In genomic region chr1:153610334-153611023, GRCh38 we compare ENCODE assay signal across 6 cellular contexts. TPM values are rescaled to one million over a fixed set of nuclear protein-coding genes. Genes with fewer than 3 reads are reported as not detected.
DNase-seq lines count a peak whose midpoint lies in the region; FAIRE-seq and TF ChIP-seq lines count a peak whose summit lies in the region.

No MANE protein-coding gene starts in this region.

- DNase-seq in H54 (ENCODE audit: insufficient read length, low spot score): peak; percentile 60
- peak in 1 of 2 donors; percentile 63 for DNase-seq in cardiac fibroblast (ENCODE audit: low read depth in 2 of 2)
- DNase-seq in ovary: peak in 1 of 5 donors; percentile 39
- no peak for DNase-seq in DMS 273 (lab: John Stamatoyannopoulos, UW; ENCODE audit: unreplicated experiment)
- no peak for DNase-seq in DMS114 treated with DMSO at 0.1 percent for 48 hours (lab: John Stamatoyannopoulos, UW; ENCODE audit: unreplicated experiment)
- DNase-seq in caudate nucleus (lab: John Stamatoyannopoulos, UW): no peak

- peak overlapping the region; percentile 8 to 77 for H3K4me3 ChIP-seq in cardiac fibroblast (replicated peaks in 1 of 2; ENCODE audit: low read depth in 2 of 2, low read length in 2 of 2)
- no peak overlapping the region for H3K4me3 ChIP-seq in ovary

- no peaks in the 10 kb centered on the region for H3K9me3 ChIP-seq in ovary

- H3K27me3 ChIP-seq in ovary: no peaks in the 10 kb centered on the region

- no peak for TF ChIP-seq EP300 in ovary (IDR thresholded peaks at IDR 0.05)

- 73 to 77% (median 74%) methylated on average over 10 of the region's 10 CpGs for WGBS in ovary, 3 donors

- peaks cover 27% of the 10 kb centered on the region for H3K4me1 ChIP-seq in ovary (ENCODE audit: insufficient read depth)

- TF ChIP-seq CTCF in cardiac fibroblast (IDR thresholded peaks at IDR 0.05; ENCODE audit: low read depth, low read length) (no peak), ovary (IDR thresholded peaks at IDR 0.05) (no peak)

- H3K36me3 ChIP-seq in ovary: no peaks in the 10 kb centered on the region

- peak overlapping the region; percentile 54 to 72 for H3K27ac ChIP-seq in ovary
- H3K27ac ChIP-seq in caudate nucleus (ENCODE audit: low read depth, low read length): no peak overlapping the region

- intact Hi-C loops in ovary (cut with DNase I): no loop called here

- TF ChIP-seq POLR2A in H54 (IDR thresholded peaks at IDR 0.05; ENCODE audit: low read depth, low read length) (no peak), ovary (IDR thresholded peaks at IDR 0.05) (no peak)

- no peak for FAIRE-seq in H54 (lab: Jason Lieb, UNC)

RNA-seq across cellular contexts. Expression of gene S100A16, which starts 2.5 kb away (rescaled TPM):
- total RNA-seq in ovary: 100 to 1,000 TPM in 2 of 7 donors, 10 to 100 TPM in 5; 40.7 to 110 (median 67.3) TPM
- polyA plus RNA-seq in ovary: 100 to 1,000 TPM; 117 to 200 TPM

RNA-seq across cellular contexts. Expression of gene S100A14, which starts 5.6 kb away (rescaled TPM):
- 10 to 100 TPM in 1 of 7 donors, 1 to 10 TPM in 4, not detected in 2; 1.3 to 19.8 (median 2.9) TPM for total RNA-seq in ovary
- under 1 TPM; 0.40 to 0.68 TPM for polyA plus RNA-seq in ovary

RNA-seq across cellular contexts. Expression of gene S100A13, which starts 16.8 kb away (rescaled TPM):
- 100 to 1,000 TPM in 4 of 7 donors, 10 to 100 TPM in 3; 73.2 to 263 (median 103) TPM for total RNA-seq in ovary
- 100 to 1,000 TPM; 179 to 560 TPM for polyA plus RNA-seq in ovary

RNA-seq across cellular contexts. Expression of gene S100A1, which starts 17.8 kb away (rescaled TPM):
- 10 to 100 TPM in 2 of 7 donors, 1 to 10 TPM in 3, under 1 TPM in 1, not detected in 1; 0.91 to 77.2 (median 4.8) TPM for total RNA-seq in ovary
- 1 to 10 TPM in 1 of 2 donors, under 1 TPM in 1; 0.97 to 1.2 TPM for polyA plus RNA-seq in ovary

RNA-seq across cellular contexts. Expression of gene CHTOP, which starts 23.4 kb away (rescaled TPM):
- 10 to 100 TPM; 54.0 to 91.1 (median 79.0) TPM for total RNA-seq in ovary
- 10 to 100 TPM; 66.3 to 72.9 TPM for polyA plus RNA-seq in ovary
